9 cellular contexts compared by ENCODE assay signal in genomic region chr16:252366-253337, GRCh38. TPM values are rescaled to one million over a fixed set of nuclear protein-coding genes. Genes with fewer than 3 reads are reported as not detected.
DNase-seq lines count a peak whose midpoint lies in the region; ATAC-seq lines count a peak whose summit lies in the region.
"Had no signal": no experiment of that assay in that cellular context is flagged by ENCODE, and none has a peak within 500 bp of the region (broad histone marks: within the 10 kb centered on the region; RNA-seq: fewer than 3 reads in every experiment).

No MANE protein-coding gene starts in this region.

- H3K36me3 Mint-ChIP-seq in CD4-positive, CD25-positive, alpha-beta regulatory T cell: peaks cover 21% of the 10 kb centered on the region
- H3K36me3 Mint-ChIP-seq in activated naive CD8-positive, alpha-beta T cell treated with anti-CD3 and anti-CD28 coated beads, Interleukin-2, amount 10 ng/mL, durations not matched to agents 7 days and 5 days: peaks cover 3% of the 10 kb centered on the region

- H3K36me3 ChIP-seq in CD4-positive, CD25-positive, alpha-beta regulatory T cell (ENCODE audit: control insufficient read depth, insufficient read depth, low read length): no peaks in the 10 kb centered on the region
- H3K36me3 ChIP-seq in muscle layer of duodenum (ENCODE audit: control insufficient read depth in 1 of 2, insufficient read depth in 2 of 2, low read length in 2 of 2): peaks cover 5 to 54% of the 10 kb centered on the region in 2 donors

- POLR2A ChIA-PET in activated naive CD8-positive, alpha-beta T cell treated with anti-CD3 and anti-CD28 coated beads, Interleukin-2, amount 10 ng/mL, durations not matched to agents 7 days and 5 days (lab: Charles Lee): interaction anchor here (2.2 kb wide), 1 partner anchor 17 kb away, joined by 12 read pairs; the partner anchor contains the start of gene FAM234A

- ATAC-seq in CD4-positive, CD25-positive, alpha-beta regulatory T cell (ENCODE audit: low read depth in 2 of 2): peak; percentile 58 to 61
- ATAC-seq in HG03108 (IDR thresholded peaks at IDR 0.05; ENCODE audit: unreplicated experiment): peak; percentile 56
- peak; percentile 73 for ATAC-seq in activated naive CD8-positive, alpha-beta T cell treated with anti-CD3 and anti-CD28 coated beads, Interleukin-2, amount 10 ng/mL, durations not matched to agents 7 days and 5 days (ENCODE audit: low read depth)

- H3K9me3 ChIP-seq in CD4-positive, CD25-positive, alpha-beta regulatory T cell (ENCODE audit: control insufficient read depth in 2 of 2, low read length in 2 of 2): no peaks in the 10 kb centered on the region
- no peaks in the 10 kb centered on the region for H3K9me3 ChIP-seq in muscle layer of duodenum (ENCODE audit: control insufficient read depth in 1 of 2, low read length in 2 of 2)

- H3K4me1 ChIP-seq in CD4-positive, CD25-positive, alpha-beta regulatory T cell (ENCODE audit: control insufficient read depth, insufficient read depth, low read length, poor library complexity, severe bottlenecking): peaks cover 21% of the 10 kb centered on the region
- H3K4me1 ChIP-seq in muscle layer of duodenum (ENCODE audit: control insufficient read depth in 1 of 2, insufficient read depth in 2 of 2, low read length in 2 of 2): no peaks in the 10 kb centered on the region

- DNase-seq in CD4-positive, CD25-positive, alpha-beta regulatory T cell: peak in 2 of 3 donors; percentile 40 to 65
- DNase-seq in activated naive CD8-positive, alpha-beta T cell treated with anti-CD3 and anti-CD28 coated beads, Interleukin-2, amount 10 ng/mL, durations not matched to agents 7 days and 5 days: no peak
- DNase-seq in HT-29 (ENCODE audit: low spot score): no peak
- no peak for DNase-seq in medulla oblongata (ENCODE audit: extremely low spot score)
- DNase-seq in NCI-H1105 (lab: John Stamatoyannopoulos, UW): no peak
- DNase-seq in NCI-H2171 treated with DMSO at 0.1 percent for 48 hours (lab: John Stamatoyannopoulos, UW): no peak
- DNase-seq: trophoblast cell had no signal

- H3K27me3 Mint-ChIP-seq in CD4-positive, CD25-positive, alpha-beta regulatory T cell: no peaks in the 10 kb centered on the region
- H3K27me3 Mint-ChIP-seq in activated naive CD8-positive, alpha-beta T cell treated with anti-CD3 and anti-CD28 coated beads, Interleukin-2, amount 10 ng/mL, durations not matched to agents 7 days and 5 days: no peaks in the 10 kb centered on the region

- H3K9me3 Mint-ChIP-seq in CD4-positive, CD25-positive, alpha-beta regulatory T cell: no peaks in the 10 kb centered on the region
- H3K9me3 Mint-ChIP-seq in activated naive CD8-positive, alpha-beta T cell treated with anti-CD3 and anti-CD28 coated beads, Interleukin-2, amount 10 ng/mL, durations not matched to agents 7 days and 5 days: no peaks in the 10 kb centered on the region

- peak overlapping the region; percentile 40 to 91 (median 82) for H3K4me3 Mint-ChIP-seq in CD4-positive, CD25-positive, alpha-beta regulatory T cell
- H3K4me3 Mint-ChIP-seq in activated naive CD8-positive, alpha-beta T cell treated with anti-CD3 and anti-CD28 coated beads, Interleukin-2, amount 10 ng/mL, durations not matched to agents 7 days and 5 days: peak overlapping the region; percentile 87

- H3K27ac ChIP-seq in CD4-positive, CD25-positive, alpha-beta regulatory T cell (ENCODE audit: insufficient read depth, low read length, poor library complexity, severe bottlenecking): peak overlapping the region; percentile 75
- H3K27ac ChIP-seq in muscle layer of duodenum (ENCODE audit: low read length): peak overlapping the region; percentile 61

- H3K4me1 Mint-ChIP-seq in CD4-positive, CD25-positive, alpha-beta regulatory T cell: peaks cover 0 to 27% (median 16%) of the 10 kb centered on the region in 4 donors
- H3K4me1 Mint-ChIP-seq in activated naive CD8-positive, alpha-beta T cell treated with anti-CD3 and anti-CD28 coated beads, Interleukin-2, amount 10 ng/mL, durations not matched to agents 7 days and 5 days: peaks cover 26% of the 10 kb centered on the region

- H3K4me3 ChIP-seq in CD4-positive, CD25-positive, alpha-beta regulatory T cell (ENCODE audit: low read depth, low read length): peak overlapping the region; percentile 73
- H3K4me3 ChIP-seq in muscle layer of duodenum (ENCODE audit: low read depth in 1 of 2, low read length in 2 of 2): no peak overlapping the region

- no peaks in the 10 kb centered on the region for H3K27me3 ChIP-seq in CD4-positive, CD25-positive, alpha-beta regulatory T cell (ENCODE audit: control insufficient read depth, insufficient read depth, low read length)
- H3K27me3 ChIP-seq in muscle layer of duodenum (ENCODE audit: low read depth, low read length): no peaks in the 10 kb centered on the region

- peak overlapping the region; percentile 91 to 96 (median 95) for H3K27ac Mint-ChIP-seq in CD4-positive, CD25-positive, alpha-beta regulatory T cell
- H3K27ac Mint-ChIP-seq in activated naive CD8-positive, alpha-beta T cell treated with anti-CD3 and anti-CD28 coated beads, Interleukin-2, amount 10 ng/mL, durations not matched to agents 7 days and 5 days: peak overlapping the region; percentile 89

RNA-seq across cellular contexts. Expression of gene FAM234A, which starts 18.0 kb away (rescaled TPM):
- 26.5 TPM for total RNA-seq in CD4-positive, CD25-positive, alpha-beta regulatory T cell
- 10 to 100 TPM; 15.3 to 23.9 (median 21.7) TPM for polyA plus RNA-seq in CD4-positive, CD25-positive, alpha-beta regulatory T cell
- total RNA-seq in activated naive CD8-positive, alpha-beta T cell treated with anti-CD3 and anti-CD28 coated beads, Interleukin-2, amount 10 ng/mL, durations not matched to agents 7 days and 5 days: 10 to 100 TPM; 21.0 to 21.1 TPM
- 36.5 and 44.0 TPM in 2 replicates for total RNA-seq in HT-29 (2014; rRNA removed; shearing (Covaris generic))

RNA-seq across cellular contexts. Expression of gene RGS11, which starts 23.1 kb away (rescaled TPM):
- total RNA-seq in CD4-positive, CD25-positive, alpha-beta regulatory T cell: not detected
- polyA plus RNA-seq in CD4-positive, CD25-positive, alpha-beta regulatory T cell: not detected
- not detected for total RNA-seq in activated naive CD8-positive, alpha-beta T cell treated with anti-CD3 and anti-CD28 coated beads, Interleukin-2, amount 10 ng/mL, durations not matched to agents 7 days and 5 days
- 0.41 and 0.55 TPM in 2 replicates for total RNA-seq in HT-29 (2014; rRNA removed; shearing (Covaris generic))

RNA-seq across cellular contexts. Expression of gene LUC7L, which starts 23.4 kb away (rescaled TPM):
- total RNA-seq in CD4-positive, CD25-positive, alpha-beta regulatory T cell: 152 TPM
- polyA plus RNA-seq in CD4-positive, CD25-positive, alpha-beta regulatory T cell: 10 to 100 TPM in 1 of 4 donors, 1 to 10 TPM in 3; 8.9 to 10.9 (median 9.8) TPM
- total RNA-seq in activated naive CD8-positive, alpha-beta T cell treated with anti-CD3 and anti-CD28 coated beads, Interleukin-2, amount 10 ng/mL, durations not matched to agents 7 days and 5 days: 10 to 100 TPM; 83.8 to 86.2 TPM
- total RNA-seq in HT-29 (2014; rRNA removed; shearing (Covaris generic)): 46.2 and 48.6 TPM in 2 replicates

RNA-seq across cellular contexts. Expression of gene ARHGDIG, which starts 27.7 kb away (rescaled TPM):
- not detected for total RNA-seq in CD4-positive, CD25-positive, alpha-beta regulatory T cell
- not detected for polyA plus RNA-seq in CD4-positive, CD25-positive, alpha-beta regulatory T cell
- not detected for total RNA-seq in activated naive CD8-positive, alpha-beta T cell treated with anti-CD3 and anti-CD28 coated beads, Interleukin-2, amount 10 ng/mL, durations not matched to agents 7 days and 5 days
- total RNA-seq in HT-29 (2014; rRNA removed; shearing (Covaris generic)): 33.1 and 52.0 TPM in 2 replicates

RNA-seq across cellular contexts. Expression of gene PDIA2, which starts 30.3 kb away (rescaled TPM):
- total RNA-seq in CD4-positive, CD25-positive, alpha-beta regulatory T cell: not detected
- polyA plus RNA-seq in CD4-positive, CD25-positive, alpha-beta regulatory T cell: not detected
- total RNA-seq in activated naive CD8-positive, alpha-beta T cell treated with anti-CD3 and anti-CD28 coated beads, Interleukin-2, amount 10 ng/mL, durations not matched to agents 7 days and 5 days: under 1 TPM in 1 of 2 experiments, not detected in 1; 0.31 TPM
- total RNA-seq in HT-29 (2014; rRNA removed; shearing (Covaris generic)): 3.0 and 6.3 TPM in 2 replicates

Comparison
In these comparisons a context has a peak if more than half of its experiments do, and no peak if none do; other contexts are left out.
1. DNase-seq: peak in CD4-positive, CD25-positive, alpha-beta regulatory T cell (2 of 3); none in activated naive CD8-positive, alpha-beta T cell treated with anti-CD3 and anti-CD28 coated beads, Interleukin-2, amount 10 ng/mL, durations not matched to agents 7 days and 5 days (single experiment), HT-29 (single experiment), medulla oblongata (single experiment), NCI-H1105 (single experiment) and NCI-H2171 treated with DMSO at 0.1 percent for 48 hours (single experiment).
2. Peak in every context shown above with its lines, with median percentiles within 50 percentile points of each other: ATAC-seq.